23 cellular contexts compared by ENCODE assay signal in genomic region chr1:217846733-217847132, GRCh38.
"Had no signal": no experiment of that assay in that cellular context is flagged by ENCODE, and none has a peak within 500 bp of the region (broad histone marks: within the 10 kb centered on the region; RNA-seq: fewer than 3 reads in every experiment).

No MANE protein-coding gene starts in this region.

- H3K9ac ChIP-seq: neural progenitor cell, parathyroid adenoma had no signal

- H2AFZ ChIP-seq: neural progenitor cell, parathyroid adenoma had no signal

- ATAC-seq: natural killer cell; sciatic nerve; stimulated activated effector memory CD8-positive, alpha-beta T cell treated with anti-CD3 and anti-CD28 coated beads, Interleukin-12 subunit alpha, Interleukin-12 subunit beta, amount 100 ng/mL, for 72 hours had no signal

- H3K9me3 ChIP-seq: left ventricle myocardium inferior, neutrophil, right atrium auricular region, spleen, tibial nerve, uterus had no signal

- H3K4me1 ChIP-seq: left ventricle myocardium inferior, neural progenitor cell, parathyroid adenoma, right atrium auricular region, spleen, tibial nerve, uterus had no signal

- H3K27ac ChIP-seq: left ventricle myocardium inferior, neural progenitor cell, neutrophil, parathyroid adenoma, right atrium auricular region, skin epidermis, spleen, tibial nerve, uterus had no signal

- H3K79me2 ChIP-seq: parathyroid adenoma had no signal

- H3K36me3 ChIP-seq: left ventricle myocardium inferior, neural progenitor cell, neutrophil, right atrium auricular region, spleen, tibial nerve, uterus had no signal

- H3K4me3 ChIP-seq: left ventricle myocardium inferior, lung, neural progenitor cell, right atrium auricular region, skin epidermis, spleen, tibial nerve, uterus had no signal

- H3K27me3 ChIP-seq: neural progenitor cell, neutrophil, right atrium auricular region, spleen, tibial nerve, uterus had no signal

- H3K4me2 ChIP-seq: neural progenitor cell had no signal

- DNase-seq: hypothalamus; immature natural killer cell; islet precursor cell; left ventricle myocardium inferior; mesendoderm; naive B cell; natural killer cell; nephron progenitor cell; occipital lobe; spleen; stimulated activated CD4-positive, alpha-beta T cell treated with anti-CD3 and anti-CD28 coated beads, Interleukin-4, amount 100 ng/mL, for 24 hours; stimulated activated naive CD4-positive, alpha-beta T cell; substantia nigra; uterus had no signal
